13 cellular contexts compared by ENCODE assay signal in the genomic region with DNA sequence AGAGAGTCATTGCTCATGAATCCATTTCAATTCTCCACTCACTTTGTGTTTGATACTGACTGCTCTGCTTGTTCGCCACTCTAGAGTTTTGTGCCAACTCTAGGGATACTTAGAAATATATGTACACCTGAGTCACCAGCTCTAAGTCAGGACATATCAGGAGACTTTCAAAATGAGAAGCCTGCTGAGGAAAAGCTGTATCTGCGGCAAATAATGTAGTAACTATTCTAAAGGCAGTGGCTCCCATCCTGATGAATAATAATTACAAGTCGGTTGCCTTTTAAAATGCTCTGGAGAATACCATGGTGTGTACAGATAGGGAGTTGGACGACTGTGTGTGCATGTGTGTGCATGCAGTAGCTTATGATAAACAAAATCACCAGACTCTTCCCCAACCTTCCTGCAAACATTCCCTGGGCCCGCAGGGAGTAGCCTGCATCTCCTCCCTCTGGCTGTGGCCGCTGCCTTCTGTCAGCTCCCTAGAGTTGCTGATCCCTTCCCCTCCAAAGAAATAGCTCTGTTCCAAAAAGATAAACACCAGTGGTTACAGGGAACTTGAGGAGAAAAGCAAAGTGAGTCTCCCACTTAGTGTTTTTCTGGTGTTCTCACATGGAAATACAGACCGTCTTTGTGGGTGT.
"Had no signal": no experiment of that assay in that cellular context is flagged by ENCODE, and none has a peak within 500 bp of the region (broad histone marks: within the 10 kb centered on the region; RNA-seq: fewer than 3 reads in every experiment).

No MANE protein-coding gene starts in this region.

- H3K27me3 ChIP-seq: right lobe of liver had no signal

- H3K9me3 ChIP-seq: neutrophil, right lobe of liver had no signal

- FAIRE-seq: kidney had no signal

- H3K27ac Mint-ChIP-seq: activated CD8-positive, alpha-beta T cell treated with anti-CD3 and anti-CD28 coated beads for 36 hours; activated naive CD8-positive, alpha-beta T cell treated with anti-CD3 and anti-CD28 coated beads, Interleukin-2, amount 50 U/mL, for 24 hours; activated T-helper 1 cell treated with anti-CD3 and anti-CD28 coated beads, Interleukin-12 subunit alpha, Interleukin-12 subunit beta, Interleukin-2, Interleukin-4 antibody, amounts not matched to agents 30 ng/mL and 10 ng/mL and 1 ng/mL, durations not matched to agents 14 hours and 24 hours and 36 hours; mesothelial cell of epicardium had no signal

- H3K36me3 Mint-ChIP-seq: mesothelial cell of epicardium had no signal

- H3K9me3 Mint-ChIP-seq: activated CD8-positive, alpha-beta T cell treated with anti-CD3 and anti-CD28 coated beads for 36 hours; activated naive CD8-positive, alpha-beta T cell treated with anti-CD3 and anti-CD28 coated beads, Interleukin-2, amount 50 U/mL, for 24 hours; activated T-helper 1 cell treated with anti-CD3 and anti-CD28 coated beads, Interleukin-12 subunit alpha, Interleukin-12 subunit beta, Interleukin-2, Interleukin-4 antibody, amounts not matched to agents 30 ng/mL and 10 ng/mL and 1 ng/mL, durations not matched to agents 14 hours and 24 hours and 36 hours; mesothelial cell of epicardium had no signal

- H3K36me3 ChIP-seq: neutrophil, right lobe of liver had no signal

- H3K4me1 ChIP-seq: right lobe of liver had no signal

- H3K4me3 Mint-ChIP-seq: activated CD8-positive, alpha-beta T cell treated with anti-CD3 and anti-CD28 coated beads for 36 hours; activated naive CD8-positive, alpha-beta T cell treated with anti-CD3 and anti-CD28 coated beads, Interleukin-2, amount 50 U/mL, for 24 hours; activated T-helper 1 cell treated with anti-CD3 and anti-CD28 coated beads, Interleukin-12 subunit alpha, Interleukin-12 subunit beta, Interleukin-2, Interleukin-4 antibody, amounts not matched to agents 30 ng/mL and 10 ng/mL and 1 ng/mL, durations not matched to agents 14 hours and 24 hours and 36 hours; mesothelial cell of epicardium had no signal

- H3K27ac ChIP-seq: neutrophil, right lobe of liver, VCaP had no signal

- ATAC-seq: activated CD8-positive, alpha-beta T cell treated with anti-CD3 and anti-CD28 coated beads for 36 hours; activated naive CD8-positive, alpha-beta T cell treated with anti-CD3 and anti-CD28 coated beads, Interleukin-2, amount 50 U/mL, for 24 hours had no signal

- H3K4me3 ChIP-seq: right lobe of liver had no signal

- H3K4me1 Mint-ChIP-seq: activated naive CD8-positive, alpha-beta T cell treated with anti-CD3 and anti-CD28 coated beads, Interleukin-2, amount 50 U/mL, for 24 hours had no signal

- DNase-seq: activated CD8-positive, alpha-beta memory T cell treated with anti-CD3 and anti-CD28 coated beads, Interleukin-2, amount 50 U/mL, for 48 hours; activated CD8-positive, alpha-beta T cell treated with anti-CD3 and anti-CD28 coated beads for 36 hours; activated naive CD4-positive, alpha-beta T cell; activated naive CD8-positive, alpha-beta T cell treated with anti-CD3 and anti-CD28 coated beads, Interleukin-2, amount 50 U/mL, for 24 hours; kidney; right lobe of liver; stimulated activated CD4-positive, alpha-beta T cell treated with anti-CD3 and anti-CD28 coated beads, Interleukin-12 subunit alpha, Interleukin-12 subunit beta, amount 100 ng/mL, for 4 hours; stimulated activated naive CD4-positive, alpha-beta T cell; T1000 had no signal
